In the genomic region with DNA sequence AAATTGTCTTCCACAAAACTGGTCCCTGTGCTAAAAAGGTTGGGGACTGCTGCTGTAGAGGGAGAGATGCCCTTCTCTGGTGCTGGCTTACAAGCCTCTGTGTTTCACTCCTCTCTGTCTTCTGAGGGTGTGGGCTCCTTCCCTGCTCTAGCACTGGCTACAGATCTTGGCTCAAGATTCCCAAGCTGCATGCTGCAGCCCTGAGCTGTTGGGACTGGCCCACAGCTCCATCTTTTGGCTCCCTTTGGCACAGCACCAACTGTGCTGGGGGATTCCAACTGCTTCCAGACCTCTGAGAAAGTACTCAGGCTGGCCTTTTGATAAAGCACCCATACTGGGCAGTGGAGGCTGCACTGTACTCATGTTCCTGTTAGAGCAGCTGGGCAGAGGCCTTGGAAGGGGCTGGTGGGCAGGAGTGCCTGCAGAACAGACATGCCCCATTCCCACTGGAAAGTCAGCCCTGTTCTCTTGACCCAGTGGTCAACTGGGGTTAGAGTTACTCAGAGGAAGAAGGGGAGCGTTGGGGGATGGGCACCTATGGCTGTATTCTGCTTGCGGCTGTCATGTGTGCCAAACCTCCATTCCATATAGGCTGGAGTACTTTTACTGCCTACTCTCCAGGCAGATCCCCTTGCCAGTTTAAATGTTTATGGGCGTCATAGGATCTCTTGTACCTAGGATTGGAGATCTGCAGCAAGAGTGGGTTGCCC, we compare ENCODE assay signal across 9 cellular contexts. TPM values are rescaled to one million over a fixed set of nuclear protein-coding genes. Genes with fewer than 3 reads are reported as not detected.
DNase-seq lines count a peak whose midpoint lies in the region; ATAC-seq and TF ChIP-seq lines count a peak whose summit lies in the region.
"Had no signal": no experiment of that assay in that cellular context is flagged by ENCODE, and none has a peak within 500 bp of the region (broad histone marks: within the 10 kb centered on the region; RNA-seq: fewer than 3 reads in every experiment).

No MANE protein-coding gene starts in this region.

- ATAC-seq in HG03159 (IDR thresholded peaks at IDR 0.05; ENCODE audit: unreplicated experiment): no peak

- H3K27me3 ChIP-seq in BE2C: no peaks in the 10 kb centered on the region
- H3K27me3 ChIP-seq: upper lobe of left lung had no signal

- H3K4me1 ChIP-seq in BE2C: no peaks in the 10 kb centered on the region

- TF ChIP-seq CTCF in BE2C (IDR thresholded peaks at IDR 0.05; ENCODE audit: low read depth, low read length) (peak; percentile 80), VCaP (conservative IDR thresholded peaks at IDR 0.05) (0 out of 2 replicates have a peak, but pooled peaks have one; percentile 25)

- H3K36me3 ChIP-seq in BE2C: no peaks in the 10 kb centered on the region
- H3K36me3 ChIP-seq: upper lobe of left lung had no signal

- H3K9me3 ChIP-seq in BE2C: no peaks in the 10 kb centered on the region

- H3K4me3 ChIP-seq in BE2C (ENCODE audit: low read depth, low read length): no peak overlapping the region
- H3K4me3 ChIP-seq: upper lobe of left lung had no signal

- DNase-seq in BE2C: peak; percentile 76
- DNase-seq in HK-2 (ENCODE audit: unreplicated experiment): peak; percentile 24
- peak; percentile 84 for DNase-seq in iPS-NIHi7 (ENCODE audit: extremely low spot score)
- no peak for DNase-seq in GM19240 (ENCODE audit: insufficient read length, low spot score)
- DNase-seq in AG20443 (ENCODE audit: low spot score): no peak
- no peak for DNase-seq in MV-4-11 (lab: John Stamatoyannopoulos, UW)
- DNase-seq: upper lobe of left lung had no signal

- no peak overlapping the region for H3K27ac ChIP-seq in VCaP
- H3K27ac ChIP-seq: upper lobe of left lung had no signal

RNA-seq across cellular contexts. Expression of gene GALK2, which starts 55.7 kb away (rescaled TPM):
- 24.5 TPM for polyA plus RNA-seq in BE2C (2012; ENCODE audit: insufficient read depth, insufficient read length, low read depth)

Comparison
In these comparisons a context has a peak if more than half of its experiments do, and no peak if none do; other contexts are left out.
1. DNase-seq: peak in BE2C (single experiment), HK-2 (single experiment) and iPS-NIHi7 (single experiment); none in GM19240 (single experiment), AG20443 (single experiment) and MV-4-11 (single experiment).